8 cellular contexts compared by ENCODE assay signal in the genomic region with DNA sequence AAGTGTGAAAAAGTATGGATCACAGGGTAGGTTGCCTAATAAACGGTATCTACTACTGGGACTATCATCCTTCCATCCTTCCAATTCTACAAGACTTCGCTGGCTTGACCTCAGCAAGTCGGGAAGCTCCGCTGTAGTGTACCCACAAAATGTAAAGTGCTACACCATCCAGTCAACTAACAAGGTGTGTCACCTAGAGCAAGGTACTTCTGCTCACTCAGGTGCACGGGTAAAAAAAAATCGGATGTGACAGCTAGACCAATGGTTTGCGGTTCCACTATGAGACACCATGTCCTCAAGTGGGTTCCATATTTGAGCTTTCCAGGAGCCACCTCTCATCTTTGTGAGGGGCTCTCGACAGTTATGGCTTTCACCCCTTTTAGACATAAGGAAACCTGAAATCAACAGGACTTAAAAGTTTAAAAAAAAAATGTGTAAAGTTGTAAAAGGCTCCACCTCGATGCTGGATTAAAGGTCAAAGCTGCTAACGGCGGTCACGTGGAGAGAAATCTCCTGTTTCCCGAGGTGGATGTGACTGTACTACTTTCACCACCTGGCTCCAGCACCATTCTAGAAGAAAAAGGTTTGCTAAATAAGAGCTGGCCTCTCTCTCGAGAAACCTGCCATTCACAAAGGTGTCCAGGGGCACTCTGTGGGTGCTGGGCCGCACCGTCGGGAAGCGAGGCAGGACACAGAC. TPM values are rescaled to one million over a fixed set of nuclear protein-coding genes. Genes with fewer than 3 reads are reported as not detected.
A peak's percentile ranks its signal among the peaks of the same experiment; 100 is the strongest.
DNase-seq lines count a peak whose midpoint lies in the region; ATAC-seq and TF ChIP-seq lines count a peak whose summit lies in the region.

No MANE protein-coding gene starts in this region.

- no peaks in the 10 kb centered on the region for H3K27me3 Mint-ChIP-seq in neural crest cell (ENCODE audit: low read depth)

- H3K27ac Mint-ChIP-seq in neural crest cell (ENCODE audit: unreplicated experiment): peak overlapping the region; percentile 59

- no peak for ATAC-seq in HG03280 (IDR thresholded peaks at IDR 0.05; ENCODE audit: unreplicated experiment)

- peak overlapping the region; percentile 93 for H3K4me3 Mint-ChIP-seq in neural crest cell

- peak; percentile 49 for DNase-seq in DMS 273 (lab: John Stamatoyannopoulos, UW; ENCODE audit: unreplicated experiment)
- no peak for DNase-seq in DMS 273 treated with DMSO at 0.1 percent for 48 hours (lab: John Stamatoyannopoulos, UW)
- peak; percentile 23 for DNase-seq in NCI-H69 (lab: John Stamatoyannopoulos, UW)
- DNase-seq in dorsolateral prefrontal cortex: no peak
- no peak for DNase-seq in neural crest cell (ENCODE audit: low read depth, low spot score)
- DNase-seq in NCI-H1105 (lab: John Stamatoyannopoulos, UW): no peak
- no peak for DNase-seq in HK-2 (ENCODE audit: unreplicated experiment)

- peaks cover 57% of the 10 kb centered on the region for H3K4me1 Mint-ChIP-seq in neural crest cell

- peak overlapping the region; percentile 60 to 97 (median 85) for H3K4me3 ChIP-seq in dorsolateral prefrontal cortex

- H3K36me3 Mint-ChIP-seq in neural crest cell (ENCODE audit: low read depth): peaks cover 8% of the 10 kb centered on the region

- peak overlapping the region; percentile 67 to 98 (median 92) for H3K27ac ChIP-seq in dorsolateral prefrontal cortex

- H3K27me3 ChIP-seq in dorsolateral prefrontal cortex: no peaks in the 10 kb centered on the region

- H3K9me3 Mint-ChIP-seq in neural crest cell: no peaks in the 10 kb centered on the region

- TF ChIP-seq CTCF in dorsolateral prefrontal cortex (IDR thresholded peaks at IDR 0.05 in 54 of 56, conservative IDR thresholded peaks at IDR 0.05 in 2 of 56; ENCODE audit: low read depth in 1 of 56, partially characterized antibody in 56 of 56): no peak
- TF ChIP-seq CTCF in neural crest cell (conservative IDR thresholded peaks at IDR 0.05): no peak

- intact Hi-C loops in dorsolateral prefrontal cortex (cut with DNase I): loop anchor here (1.0 to 2.0 kb wide), 3 partner anchors 11 to 139 kb away; partner anchors contain the start of genes NELFCD (in 1 of the 2) and PRELID3B (in 1 of the 2)

RNA-seq across cellular contexts. Expression of gene ATP5F1E, which starts 0.7 kb away (rescaled TPM):
- total RNA-seq in dorsolateral prefrontal cortex (10 to 100 TPM; 31.5 to 78.6 (median 49.1) TPM), neural crest cell (66.0 and 74.9 TPM in 2 replicates)

RNA-seq across cellular contexts. Expression of gene PRELID3B, which starts 11.1 kb away (rescaled TPM):
- 10 to 100 TPM; 15.9 to 41.2 (median 26.9) TPM for total RNA-seq in dorsolateral prefrontal cortex
- 45.3 and 53.6 TPM in 2 replicates for total RNA-seq in neural crest cell

RNA-seq across cellular contexts. Expression of gene TUBB1, which starts 12.2 kb away (rescaled TPM):
- total RNA-seq in dorsolateral prefrontal cortex (under 1 TPM in 56 of 120 experiments, not detected in 64; 0.07 to 0.78 (median 0.24) TPM), neural crest cell (not detected in 2 replicates)

RNA-seq across cellular contexts. Expression of gene CTSZ, which starts 24.4 kb away (rescaled TPM):
- 10 to 100 TPM; 33.6 to 99.6 (median 49.4) TPM for total RNA-seq in dorsolateral prefrontal cortex
- total RNA-seq in neural crest cell: 22.7 and 23.6 TPM in 2 replicates

RNA-seq across cellular contexts. Expression of gene NELFCD, which starts 50.4 kb away (rescaled TPM):
- total RNA-seq in dorsolateral prefrontal cortex (10 to 100 TPM; 46.8 to 90.1 (median 64.8) TPM), neural crest cell (117 and 130 TPM in 2 replicates)

Comparison
In these comparisons a context has a peak if more than half of its experiments do, and no peak if none do; other contexts are left out.
1. DNase-seq: peak in DMS 273 (single experiment) and NCI-H69 (single experiment); none in DMS 273 treated with DMSO at 0.1 percent for 48 hours (single experiment), dorsolateral prefrontal cortex (0 of 10), neural crest cell (single experiment), NCI-H1105 (single experiment) and HK-2 (single experiment).